1 cellular context compared by ENCODE assay signal in genomic region chr4:56425518-56425917, GRCh38.
A peak's percentile ranks its signal among the peaks of the same experiment; 100 is the strongest.
TF ChIP-seq lines count a peak whose summit lies in the region.

No MANE protein-coding gene starts in this region.

TF ChIP-seq in GM23338, 12 proteins besides CTCF, POLR2A, EP300 and RAD21 (continued from another document):
- peak; percentile 97 for TF ChIP-seq ZNF462 (CRISPR knock-in tag; IDR thresholded peaks at IDR 0.05)
- TF ChIP-seq STAT1 (IDR thresholded peaks at IDR 0.05; ENCODE audit: unreplicated experiment) = no peak
- TF ChIP-seq ETS1 (IDR thresholded peaks at IDR 0.05) = no peak
- peak; percentile 86; the same call in 1 of the 2 replicates for TF ChIP-seq ZNF114 (CRISPR knock-in tag; IDR thresholded peaks at IDR 0.05)
